ENCODE assay signal across 1 cellular context in genomic region chr10:92347035-92347676, GRCh38.
TF ChIP-seq lines count a peak whose summit lies in the region.

No MANE protein-coding gene starts in this region.

TF ChIP-seq in K562, 482 proteins besides CTCF, POLR2A, EP300 and RAD21 (continued from another document):
- peak; percentile 98 for TF ChIP-seq DACH1 (IDR thresholded peaks at IDR 0.05; ENCODE audit: partially characterized antibody)
- peak; percentile 61 for TF ChIP-seq GATA2 (CRISPR knock-in tag; IDR thresholded peaks at IDR 0.05)
TF ChIP-seq in K562: peak in this region for 4; not testable (repeated sequence) for 478.
